22 cellular contexts compared by ENCODE assay signal in the genomic region with DNA sequence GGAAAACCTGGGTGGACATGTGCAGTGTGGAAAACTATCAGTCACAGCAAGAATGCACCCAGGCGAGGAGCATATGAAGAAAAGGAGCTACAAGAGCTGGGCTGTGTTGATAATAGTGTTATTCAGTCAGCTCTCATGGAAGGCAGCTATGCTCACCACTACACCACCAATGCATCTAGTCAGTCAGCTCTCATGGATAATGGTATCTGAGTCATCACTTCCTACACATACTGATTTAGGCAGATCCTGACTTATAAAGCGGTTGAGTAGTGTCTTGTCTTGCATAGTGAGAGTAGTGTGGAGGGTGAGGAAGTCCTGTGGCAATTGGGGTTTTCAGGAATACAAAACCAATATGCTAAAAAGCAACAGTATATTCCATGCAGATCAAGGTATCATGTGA. TPM values are rescaled to one million over a fixed set of nuclear protein-coding genes. Genes with fewer than 3 reads are reported as not detected.
DNase-seq lines count a peak whose midpoint lies in the region; ATAC-seq, FAIRE-seq and TF ChIP-seq lines count a peak whose summit lies in the region.
"Had no signal": no experiment of that assay in that cellular context is flagged by ENCODE, and none has a peak within 500 bp of the region (broad histone marks: within the 10 kb centered on the region; RNA-seq: fewer than 3 reads in every experiment).

No MANE protein-coding gene starts in this region.

- no peak for TF ChIP-seq POLR2A in NB4 (IDR thresholded peaks at IDR 0.05; ENCODE audit: extremely low read depth, insufficient read length)
- no peak for TF ChIP-seq POLR2A in ovary (IDR thresholded peaks at IDR 0.05)

- no peak overlapping the region for H3K4me2 ChIP-seq in osteoblast (ENCODE audit: insufficient read depth, low read length)
- H3K4me2 ChIP-seq: GM23338, KMS-11 had no signal

- H3K4me1 ChIP-seq in osteoblast (ENCODE audit: insufficient read depth, low read length) = no peaks in the 10 kb centered on the region
- no peaks in the 10 kb centered on the region for H3K4me1 ChIP-seq in ovary (ENCODE audit: insufficient read depth)

- no peaks in the 10 kb centered on the region for H4K20me1 ChIP-seq in osteoblast (ENCODE audit: insufficient read depth, low read length)

- H3K27me3 ChIP-seq in osteoblast (ENCODE audit: insufficient read depth, low read length) (no peaks in the 10 kb centered on the region), ovary (no peaks in the 10 kb centered on the region)

- H3K27ac ChIP-seq in cingulate gyrus (ENCODE audit: low read depth, low read length) (peak overlapping the region; percentile 82), osteoblast (ENCODE audit: low read depth, low read length) (no peak overlapping the region), ovary (no peak overlapping the region)
- H3K27ac ChIP-seq: KMS-11 had no signal

- 98 to 100% (median 98%) methylated on average over 2 of the region's 2 CpGs for WGBS in ovary, 3 donors

- ATAC-seq in SK-N-SH treated with all-trans-retinoic acid at 6 μM for 48 hours = no peak
- ATAC-seq in GM21515 (IDR thresholded peaks at IDR 0.05; ENCODE audit: unreplicated experiment) = no peak
- ATAC-seq: GM23338, Panc1 had no signal

- DNase-seq in Ammon's horn (ENCODE audit: low spot score) = peak; percentile 45
- DNase-seq in NB4 (ENCODE audit: low read depth) = peak; percentile 6
- DNase-seq in osteoblast (ENCODE audit: insufficient read length, low spot score, missing footprints) = peak; percentile 77
- DNase-seq in urothelium cell line (ENCODE audit: low spot score) = no peak
- DNase-seq in ovary = no peak
- DNase-seq: Calu3, MM.1S, NCI-H187 treated with DMSO at 0.1 percent for 48 hours, NCI-H2171 treated with DMSO at 0.1 percent for 48 hours, NCI-H82, Right ventricle myocardium superior had no signal

- H3K79me2 ChIP-seq in osteoblast (ENCODE audit: insufficient read depth, low read length) = no peaks in the 10 kb centered on the region

- no peak for FAIRE-seq in urothelium cell line (lab: Jason Lieb, UNC)
- FAIRE-seq: A204.1, G401.6, GM12891, GM19239 had no signal

- H3K4me3 ChIP-seq in NB4 (ENCODE audit: low read depth, low read length) (no peak overlapping the region), osteoblast (ENCODE audit: insufficient read depth, low read length) (no peak overlapping the region), ovary (no peak overlapping the region)
- H3K4me3 ChIP-seq: GM23338 had no signal

- H2AFZ ChIP-seq in osteoblast (ENCODE audit: low read length) = no peak overlapping the region
- H2AFZ ChIP-seq: GM23338 had no signal

- peaks cover 36% of the 10 kb centered on the region for H3K36me3 ChIP-seq in osteoblast (ENCODE audit: insufficient read depth, low read length)
- no peaks in the 10 kb centered on the region for H3K36me3 ChIP-seq in ovary

- no peak for TF ChIP-seq EP300 in ovary (IDR thresholded peaks at IDR 0.05)

- H3K9me3 ChIP-seq in osteoblast (ENCODE audit: low read depth, low read length) (peaks cover 4% of the 10 kb centered on the region), ovary (peaks cover 0 to 14% of the 10 kb centered on the region in 2 donors)

- intact Hi-C loops in ovary (cut with DNase I) = no loop called here

- no peak for TF ChIP-seq CTCF in NB4 (IDR thresholded peaks at IDR 0.05; ENCODE audit: low read depth, low read length)
- TF ChIP-seq CTCF in osteoblast (IDR thresholded peaks at IDR 0.05; ENCODE audit: extremely low read depth, low read depth, low read length) = no peak
- no peak for TF ChIP-seq CTCF in ovary (IDR thresholded peaks at IDR 0.05)

TF ChIP-seq in SK-N-SH treated with all-trans-retinoic acid at 6 μM for 48 hours, 23 proteins besides CTCF, POLR2A, EP300 and RAD21:
- no peak for TF ChIP-seq TCF4 (CRISPR knock-in tag; IDR thresholded peaks at IDR 0.05; ENCODE audit: borderline replicate concordance)
- TF ChIP-seq, protein P1, sequence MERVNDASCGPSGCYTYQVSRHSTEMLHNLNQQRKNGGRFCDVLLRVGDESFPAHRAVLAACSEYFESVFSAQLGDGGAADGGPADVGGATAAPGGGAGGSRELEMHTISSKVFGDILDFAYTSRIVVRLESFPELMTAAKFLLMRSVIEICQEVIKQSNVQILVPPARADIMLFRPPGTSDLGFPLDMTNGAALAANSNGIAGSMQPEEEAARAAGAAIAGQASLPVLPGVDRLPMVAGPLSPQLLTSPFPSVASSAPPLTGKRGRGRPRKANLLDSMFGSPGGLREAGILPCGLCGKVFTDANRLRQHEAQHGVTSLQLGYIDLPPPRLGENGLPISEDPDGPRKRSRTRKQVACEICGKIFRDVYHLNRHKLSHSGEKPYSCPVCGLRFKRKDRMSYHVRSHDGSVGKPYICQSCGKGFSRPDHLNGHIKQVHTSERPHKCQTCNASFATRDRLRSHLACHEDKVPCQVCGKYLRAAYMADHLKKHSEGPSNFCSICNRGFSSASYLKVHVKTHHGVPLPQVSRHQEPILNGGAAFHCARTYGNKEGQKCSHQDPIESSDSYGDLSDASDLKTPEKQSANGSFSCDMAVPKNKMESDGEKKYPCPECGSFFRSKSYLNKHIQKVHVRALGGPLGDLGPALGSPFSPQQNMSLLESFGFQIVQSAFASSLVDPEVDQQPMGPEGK (CRISPR knock-in tag; IDR thresholded peaks at IDR 0.05; ENCODE audit: borderline replicate concordance) = no peak
- no peak for TF ChIP-seq ISL1 (CRISPR knock-in tag; IDR thresholded peaks at IDR 0.05)
- TF ChIP-seq, protein P2, sequence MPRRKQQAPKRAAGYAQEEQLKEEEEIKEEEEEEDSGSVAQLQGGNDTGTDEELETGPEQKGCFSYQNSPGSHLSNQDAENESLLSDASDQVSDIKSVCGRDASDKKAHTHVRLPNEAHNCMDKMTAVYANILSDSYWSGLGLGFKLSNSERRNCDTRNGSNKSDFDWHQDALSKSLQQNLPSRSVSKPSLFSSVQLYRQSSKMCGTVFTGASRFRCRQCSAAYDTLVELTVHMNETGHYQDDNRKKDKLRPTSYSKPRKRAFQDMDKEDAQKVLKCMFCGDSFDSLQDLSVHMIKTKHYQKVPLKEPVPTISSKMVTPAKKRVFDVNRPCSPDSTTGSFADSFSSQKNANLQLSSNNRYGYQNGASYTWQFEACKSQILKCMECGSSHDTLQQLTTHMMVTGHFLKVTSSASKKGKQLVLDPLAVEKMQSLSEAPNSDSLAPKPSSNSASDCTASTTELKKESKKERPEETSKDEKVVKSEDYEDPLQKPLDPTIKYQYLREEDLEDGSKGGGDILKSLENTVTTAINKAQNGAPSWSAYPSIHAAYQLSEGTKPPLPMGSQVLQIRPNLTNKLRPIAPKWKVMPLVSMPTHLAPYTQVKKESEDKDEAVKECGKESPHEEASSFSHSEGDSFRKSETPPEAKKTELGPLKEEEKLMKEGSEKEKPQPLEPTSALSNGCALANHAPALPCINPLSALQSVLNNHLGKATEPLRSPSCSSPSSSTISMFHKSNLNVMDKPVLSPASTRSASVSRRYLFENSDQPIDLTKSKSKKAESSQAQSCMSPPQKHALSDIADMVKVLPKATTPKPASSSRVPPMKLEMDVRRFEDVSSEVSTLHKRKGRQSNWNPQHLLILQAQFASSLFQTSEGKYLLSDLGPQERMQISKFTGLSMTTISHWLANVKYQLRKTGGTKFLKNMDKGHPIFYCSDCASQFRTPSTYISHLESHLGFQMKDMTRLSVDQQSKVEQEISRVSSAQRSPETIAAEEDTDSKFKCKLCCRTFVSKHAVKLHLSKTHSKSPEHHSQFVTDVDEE (CRISPR knock-in tag; IDR thresholded peaks at IDR 0.05) = no peak
- TF ChIP-seq, protein P3, sequence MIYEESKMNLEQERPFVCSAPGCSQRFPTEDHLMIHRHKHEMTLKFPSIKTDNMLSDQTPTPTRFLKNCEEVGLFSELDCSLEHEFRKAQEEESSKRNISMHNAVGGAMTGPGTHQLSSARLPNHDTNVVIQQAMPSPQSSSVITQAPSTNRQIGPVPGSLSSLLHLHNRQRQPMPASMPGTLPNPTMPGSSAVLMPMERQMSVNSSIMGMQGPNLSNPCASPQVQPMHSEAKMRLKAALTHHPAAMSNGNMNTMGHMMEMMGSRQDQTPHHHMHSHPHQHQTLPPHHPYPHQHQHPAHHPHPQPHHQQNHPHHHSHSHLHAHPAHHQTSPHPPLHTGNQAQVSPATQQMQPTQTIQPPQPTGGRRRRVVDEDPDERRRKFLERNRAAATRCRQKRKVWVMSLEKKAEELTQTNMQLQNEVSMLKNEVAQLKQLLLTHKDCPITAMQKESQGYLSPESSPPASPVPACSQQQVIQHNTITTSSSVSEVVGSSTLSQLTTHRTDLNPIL (CRISPR knock-in tag; IDR thresholded peaks at IDR 0.05; ENCODE audit: low read depth) = no peak
- no peak for TF ChIP-seq GLIS3 (CRISPR knock-in tag; IDR thresholded peaks at IDR 0.05)
- TF ChIP-seq, protein P4, sequence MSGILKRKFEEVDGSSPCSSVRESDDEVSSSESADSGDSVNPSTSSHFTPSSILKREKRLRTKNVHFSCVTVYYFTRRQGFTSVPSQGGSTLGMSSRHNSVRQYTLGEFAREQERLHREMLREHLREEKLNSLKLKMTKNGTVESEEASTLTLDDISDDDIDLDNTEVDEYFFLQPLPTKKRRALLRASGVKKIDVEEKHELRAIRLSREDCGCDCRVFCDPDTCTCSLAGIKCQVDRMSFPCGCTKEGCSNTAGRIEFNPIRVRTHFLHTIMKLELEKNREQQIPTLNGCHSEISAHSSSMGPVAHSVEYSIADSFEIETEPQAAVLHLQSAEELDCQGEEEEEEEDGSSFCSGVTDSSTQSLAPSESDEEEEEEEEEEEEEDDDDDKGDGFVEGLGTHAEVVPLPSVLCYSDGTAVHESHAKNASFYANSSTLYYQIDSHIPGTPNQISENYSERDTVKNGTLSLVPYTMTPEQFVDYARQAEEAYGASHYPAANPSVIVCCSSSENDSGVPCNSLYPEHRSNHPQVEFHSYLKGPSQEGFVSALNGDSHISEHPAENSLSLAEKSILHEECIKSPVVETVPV (CRISPR knock-in tag; IDR thresholded peaks at IDR 0.05) = no peak
- TF ChIP-seq ZFP30 (CRISPR knock-in tag; IDR thresholded peaks at IDR 0.05) = no peak
- TF ChIP-seq PPARA (CRISPR knock-in tag; IDR thresholded peaks at IDR 0.05; ENCODE audit: borderline replicate concordance) = no peak
- TF ChIP-seq TOX (CRISPR knock-in tag; IDR thresholded peaks at IDR 0.05; ENCODE audit: borderline replicate concordance) = no peak

RNA-seq across cellular contexts. Expression of a gene that starts 9.1 kb away (rescaled TPM):
- total RNA-seq in osteoblast (47.7 and 51.8 TPM in 2 replicates), ovary (10 to 100 TPM; 34.3 to 53.2 (median 37.6) TPM)
- polyA plus RNA-seq in ovary = 10 to 100 TPM; 21.7 to 21.9 TPM

RNA-seq across cellular contexts. Expression of a gene that starts 20.4 kb away (rescaled TPM):
- 7.6 and 11.2 TPM in 2 replicates for total RNA-seq in osteoblast
- 10 to 100 TPM in 6 of 7 donors, 1 to 10 TPM in 1; 7.0 to 18.6 (median 12.4) TPM for total RNA-seq in ovary
- 10 to 100 TPM in 1 of 2 donors, 1 to 10 TPM in 1; 9.1 to 12.0 TPM for polyA plus RNA-seq in ovary
- total RNA-seq: Calu3, NCI-H460 had no signal

RNA-seq across cellular contexts. Expression of a gene that starts 46.6 kb away (rescaled TPM):
- total RNA-seq in osteoblast (9.0 and 12.4 TPM in 2 replicates), ovary (10 to 100 TPM; 10.6 to 20.5 (median 15.6) TPM)
- polyA plus RNA-seq in ovary = 1 to 10 TPM; 4.4 to 9.5 TPM
- total RNA-seq: Calu3 had no signal

Comparison
In these comparisons a context has a peak if more than half of its experiments do, and no peak if none do; other contexts are left out.
1. DNase-seq: peak in Ammon's horn (single experiment), NB4 (single experiment) and osteoblast (single experiment); none in urothelium cell line (single experiment) and ovary (0 of 5).